ENCODE assay signal across 20 cellular contexts in genomic region chr18:51132256-51132935, GRCh38.
"Had no signal": no experiment of that assay in that cellular context is flagged by ENCODE, and none has a peak within 500 bp of the region (broad histone marks: within the 10 kb centered on the region; RNA-seq: fewer than 3 reads in every experiment).

No MANE protein-coding gene starts in this region.

- ATAC-seq: left ventricle myocardium superior, pancreas, psoas muscle, right cardiac atrium, WTC11 had no signal

- H3K9me3 Mint-ChIP-seq: activated naive CD4-positive, alpha-beta T cell treated with anti-CD3 and anti-CD28 coated beads for 36 hours; activated naive CD8-positive, alpha-beta T cell treated with anti-CD3 and anti-CD28 coated beads, Interleukin-2, amount 10 ng/mL, durations not matched to agents 7 days and 5 days; endodermal cell; nephron; T-helper 1 cell treated with Interleukin-12 subunit alpha and Interleukin-12 subunit beta and Interleukin-4 antibody, amounts not matched to agents 30 μg/mL and 1 μg/mL, for 36 hours; WTC11 had no signal

- H3K27ac Mint-ChIP-seq: activated naive CD4-positive, alpha-beta T cell treated with anti-CD3 and anti-CD28 coated beads for 36 hours; activated naive CD8-positive, alpha-beta T cell treated with anti-CD3 and anti-CD28 coated beads, Interleukin-2, amount 10 ng/mL, durations not matched to agents 7 days and 5 days; endodermal cell; nephron; T-helper 1 cell treated with Interleukin-12 subunit alpha and Interleukin-12 subunit beta and Interleukin-4 antibody, amounts not matched to agents 30 μg/mL and 1 μg/mL, for 36 hours; WTC11 had no signal

- H3K9me3 ChIP-seq: neutrophil, pancreas, psoas muscle had no signal

- DNase-seq: activated effector memory CD4-positive, alpha-beta T cell treated with Interleukin-2 at 50 U/mL for 16 hours; activated naive CD4-positive, alpha-beta T cell treated with anti-CD3 and anti-CD28 coated beads for 36 hours; activated naive CD8-positive, alpha-beta T cell treated with anti-CD3 and anti-CD28 coated beads, Interleukin-2, amount 10 ng/mL, durations not matched to agents 7 days and 5 days; activated T-cell treated with anti-CD3 and anti-CD28 coated beads, Interleukin-2, amount 50 U/mL, for 48 hours; amniotic stem cell; cerebellar nuclear complex; cortex of kidney; endodermal cell; kidney glomerular epithelial cell; left ventricle myocardium superior; pancreas; psoas muscle; right cardiac atrium; stimulated activated CD4-positive, alpha-beta T cell treated with anti-CD3 and anti-CD28 coated beads, Interleukin-4, amount 100 ng/mL, for 24 hours; stimulated activated naive CD4-positive, alpha-beta T cell treated with Interleukin-2 at 50 U/mL for 16 hours; T1000 had no signal

- H3K4me3 ChIP-seq: pancreas, psoas muscle had no signal

- H3K27me3 ChIP-seq: neutrophil, pancreas had no signal

- H3K27ac ChIP-seq: neutrophil, pancreas, psoas muscle had no signal

- H3K36me3 ChIP-seq: neutrophil, pancreas had no signal

- H3K4me1 ChIP-seq: pancreas, psoas muscle had no signal

- H3K4me1 Mint-ChIP-seq: activated naive CD8-positive, alpha-beta T cell treated with anti-CD3 and anti-CD28 coated beads, Interleukin-2, amount 10 ng/mL, durations not matched to agents 7 days and 5 days; nephron had no signal

- H3K4me3 Mint-ChIP-seq: activated naive CD4-positive, alpha-beta T cell treated with anti-CD3 and anti-CD28 coated beads for 36 hours; activated naive CD8-positive, alpha-beta T cell treated with anti-CD3 and anti-CD28 coated beads, Interleukin-2, amount 10 ng/mL, durations not matched to agents 7 days and 5 days; endodermal cell; nephron; T-helper 1 cell treated with Interleukin-12 subunit alpha and Interleukin-12 subunit beta and Interleukin-4 antibody, amounts not matched to agents 30 μg/mL and 1 μg/mL, for 36 hours; WTC11 had no signal

- H3K36me3 Mint-ChIP-seq: activated naive CD8-positive, alpha-beta T cell treated with anti-CD3 and anti-CD28 coated beads, Interleukin-2, amount 10 ng/mL, durations not matched to agents 7 days and 5 days; WTC11 had no signal
